In genomic region chr11:134236834-134237556, GRCh38 we compare ENCODE assay signal across 1 cellular context.
TF ChIP-seq lines count a peak whose summit lies in the region.

No MANE protein-coding gene starts in this region.

TF ChIP-seq in GM12878, 131 proteins besides CTCF, POLR2A, EP300 and RAD21:
- no peak for TF ChIP-seq ZNF207 (IDR thresholded peaks at IDR 0.05; ENCODE audit: borderline replicate concordance)
- TF ChIP-seq GABPA (IDR thresholded peaks at IDR 0.05; ENCODE audit: low read depth) = no peak
- no peak for TF ChIP-seq ZNF384 (IDR thresholded peaks at IDR 0.05; ENCODE audit: borderline replicate concordance, low read depth, low read length)
- no peak for TF ChIP-seq BCL11A (IDR thresholded peaks at IDR 0.05; ENCODE audit: low read depth, low read length)
- TF ChIP-seq SMC3 (IDR thresholded peaks at IDR 0.05; ENCODE audit: borderline replicate concordance, low read length) = no peak
- no peak for TF ChIP-seq ESRRA (IDR thresholded peaks at IDR 0.05; ENCODE audit: low read length)
- TF ChIP-seq MAX (IDR thresholded peaks at IDR 0.05; ENCODE audit: low read depth, low read length) = no peak
- no peak for TF ChIP-seq CREM (IDR thresholded peaks at IDR 0.05; ENCODE audit: low read depth)
- TF ChIP-seq, protein P1, sequence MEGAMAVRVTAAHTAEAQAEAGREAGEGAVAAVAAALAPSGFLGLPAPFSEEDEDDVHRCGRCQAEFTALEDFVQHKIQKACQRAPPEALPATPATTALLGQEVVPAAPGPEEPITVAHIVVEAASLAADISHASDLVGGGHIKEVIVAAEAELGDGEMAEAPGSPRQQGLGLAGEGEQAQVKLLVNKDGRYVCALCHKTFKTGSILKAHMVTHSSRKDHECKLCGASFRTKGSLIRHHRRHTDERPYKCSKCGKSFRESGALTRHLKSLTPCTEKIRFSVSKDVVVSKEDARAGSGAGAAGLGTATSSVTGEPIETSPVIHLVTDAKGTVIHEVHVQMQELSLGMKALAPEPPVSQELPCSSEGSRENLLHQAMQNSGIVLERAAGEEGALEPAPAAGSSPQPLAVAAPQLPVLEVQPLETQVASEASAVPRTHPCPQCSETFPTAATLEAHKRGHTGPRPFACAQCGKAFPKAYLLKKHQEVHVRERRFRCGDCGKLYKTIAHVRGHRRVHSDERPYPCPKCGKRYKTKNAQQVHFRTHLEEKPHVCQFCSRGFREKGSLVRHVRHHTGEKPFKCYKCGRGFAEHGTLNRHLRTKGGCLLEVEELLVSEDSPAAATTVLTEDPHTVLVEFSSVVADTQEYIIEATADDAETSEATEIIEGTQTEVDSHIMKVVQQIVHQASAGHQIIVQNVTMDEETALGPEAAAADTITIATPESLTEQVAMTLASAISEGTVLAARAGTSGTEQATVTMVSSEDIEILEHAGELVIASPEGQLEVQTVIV (IDR thresholded peaks at IDR 0.05; ENCODE audit: borderline replicate concordance, partially characterized antibody) = no peak
- no peak for TF ChIP-seq E2F4 (IDR thresholded peaks at IDR 0.05; ENCODE audit: low read depth, low read length)
- TF ChIP-seq SKIL (IDR thresholded peaks at IDR 0.05; ENCODE audit: low read depth, poor library complexity, severe bottlenecking) = no peak
- TF ChIP-seq CHD2 (IDR thresholded peaks at IDR 0.05; ENCODE audit: borderline replicate concordance, low read depth, low read length) = no peak
- TF ChIP-seq YY1 (IDR thresholded peaks at IDR 0.05; ENCODE audit: low read depth, low read length) = no peak
- TF ChIP-seq ETV6 (conservative IDR thresholded peaks at IDR 0.05 in 1 of 2, IDR thresholded peaks at IDR 0.05 in 1 of 2; ENCODE audit: borderline replicate concordance in 1 of 2, low read depth in 1 of 2) = no peak
- no peak for TF ChIP-seq ZBTB33 (IDR thresholded peaks at IDR 0.05)
- no peak for TF ChIP-seq NFXL1 (IDR thresholded peaks at IDR 0.05; ENCODE audit: borderline replicate concordance)
